In genomic region chr12:63918788-63919300, GRCh38 we compare ENCODE assay signal across 10 cellular contexts.
DNase-seq lines count a peak whose midpoint lies in the region; ATAC-seq and TF ChIP-seq lines count a peak whose summit lies in the region.
"Had no signal": no experiment of that assay in that cellular context is flagged by ENCODE, and none has a peak within 500 bp of the region (broad histone marks: within the 10 kb centered on the region; RNA-seq: fewer than 3 reads in every experiment).

No MANE protein-coding gene starts in this region.

- H3K9me3 ChIP-seq in mammary epithelial cell (replicated peaks; ENCODE audit: insufficient read depth, low read length): no peaks in the 10 kb centered on the region
- no peaks in the 10 kb centered on the region for H3K9me3 ChIP-seq in ascending aorta

- WGBS in mammary epithelial cell (ENCODE audit: low coverage, missing lambda C conversion rate): 36% methylated on average over 6 of the region's 6 CpGs

- peak overlapping the region; percentile 63 for H3K4me2 ChIP-seq in mammary epithelial cell (ENCODE audit: insufficient read depth, low read depth, low read length)

- dilution Hi-C loops in mammary epithelial cell (cut with HindIII; ENCODE audit: low sequenced_read_pairs): no loop called here

- no peaks in the 10 kb centered on the region for H4K20me1 ChIP-seq in mammary epithelial cell (ENCODE audit: insufficient read depth, low read length)

- no peaks in the 10 kb centered on the region for H3K27me3 Mint-ChIP-seq in mesothelial cell of epicardium (ENCODE audit: low read depth)
- peaks cover 7% of the 10 kb centered on the region for H3K27me3 Mint-ChIP-seq in activated CD8-positive, alpha-beta T cell treated with anti-CD3 and anti-CD28 coated beads for 36 hours
- H3K27me3 Mint-ChIP-seq in activated CD4-positive, alpha-beta memory T cell treated with anti-CD3 and anti-CD28 coated beads for 36 hours: peaks cover 3% of the 10 kb centered on the region
- H3K27me3 Mint-ChIP-seq: activated naive CD8-positive, alpha-beta T cell treated with anti-CD3 and anti-CD28 coated beads for 36 hours had no signal

- H3K27ac ChIP-seq in mammary epithelial cell (ENCODE audit: insufficient read depth, low read depth, low read length): peak overlapping the region; percentile 98
- no peak overlapping the region for H3K27ac ChIP-seq in ascending aorta

- H3K36me3 ChIP-seq in mammary epithelial cell (ENCODE audit: insufficient read depth, low read length) (peaks cover 4% of the 10 kb centered on the region), ascending aorta (no peaks in the 10 kb centered on the region)

- H3K27me3 ChIP-seq in mammary epithelial cell (ENCODE audit: insufficient read depth, low read length) (no peaks in the 10 kb centered on the region), ascending aorta (no peaks in the 10 kb centered on the region)

- BruUV-seq in mammary epithelial cell (replicated peaks; lab: Mats Ljungman, UMichigan): no TSS peak

- CTCF ChIA-PET in mammary epithelial cell (lab: Charles Lee; ENCODE audit: low non-redundant PET): interaction anchor here (0.6 kb wide), 1 partner anchor 73 kb away, joined by 5 read pairs; no protein-coding TSS in a partner anchor
- CTCF ChIA-PET in activated CD8-positive, alpha-beta T cell treated with anti-CD3 and anti-CD28 coated beads for 36 hours (lab: Charles Lee): no interaction called here
- CTCF ChIA-PET in activated CD4-positive, alpha-beta memory T cell treated with anti-CD3 and anti-CD28 coated beads for 36 hours (lab: Charles Lee): no interaction called here

- peaks cover 76% of the 10 kb centered on the region for H3K4me1 ChIP-seq in mammary epithelial cell (ENCODE audit: insufficient read depth, low read length)
- H3K4me1 ChIP-seq in ascending aorta: peaks cover 0 to 12% of the 10 kb centered on the region in 2 donors

- in situ Hi-C loops in mammary epithelial cell (cut with MboI; ENCODE audit: low sequenced_read_pairs in 2 of 2): no loop called here

- peak; percentile 60 for DNase-seq in AG09309 (ENCODE audit: low read depth)
- peak; percentile 72 for DNase-seq in LHCN-M2 (ENCODE audit: low read depth)
- DNase-seq in mammary epithelial cell: peak; percentile 74
- no peak for DNase-seq in mesothelial cell of epicardium (ENCODE audit: low spot score in 2 of 2, unreplicated experiment in 2 of 2)
- DNase-seq in ascending aorta (ENCODE audit: low spot score in 2 of 2): no peak
- DNase-seq in activated CD8-positive, alpha-beta T cell treated with anti-CD3 and anti-CD28 coated beads for 36 hours: no peak
- DNase-seq in activated CD4-positive, alpha-beta memory T cell treated with anti-CD3 and anti-CD28 coated beads for 36 hours: no peak
- DNase-seq in GM19240 (ENCODE audit: insufficient read length, low spot score): no peak
- DNase-seq: activated naive CD8-positive, alpha-beta T cell treated with anti-CD3 and anti-CD28 coated beads for 36 hours had no signal

- H3K4me1 Mint-ChIP-seq in mesothelial cell of epicardium: peaks cover 43% of the 10 kb centered on the region
- no peaks in the 10 kb centered on the region for H3K4me1 Mint-ChIP-seq in activated CD8-positive, alpha-beta T cell treated with anti-CD3 and anti-CD28 coated beads for 36 hours (ENCODE audit: low read depth)
- no peaks in the 10 kb centered on the region for H3K4me1 Mint-ChIP-seq in activated CD4-positive, alpha-beta memory T cell treated with anti-CD3 and anti-CD28 coated beads for 36 hours (ENCODE audit: low read depth)
- H3K4me1 Mint-ChIP-seq: activated naive CD8-positive, alpha-beta T cell treated with anti-CD3 and anti-CD28 coated beads for 36 hours had no signal

- H3K9ac ChIP-seq in mammary epithelial cell (ENCODE audit: insufficient read depth, low read length): no peak overlapping the region

- H3K79me2 ChIP-seq in mammary epithelial cell (ENCODE audit: insufficient read depth, low read length): peaks cover 80% of the 10 kb centered on the region

- H3K9me3 Mint-ChIP-seq in mesothelial cell of epicardium: peaks cover 15% of the 10 kb centered on the region
- no peaks in the 10 kb centered on the region for H3K9me3 Mint-ChIP-seq in activated CD8-positive, alpha-beta T cell treated with anti-CD3 and anti-CD28 coated beads for 36 hours
- no peaks in the 10 kb centered on the region for H3K9me3 Mint-ChIP-seq in activated CD4-positive, alpha-beta memory T cell treated with anti-CD3 and anti-CD28 coated beads for 36 hours
- H3K9me3 Mint-ChIP-seq: activated naive CD8-positive, alpha-beta T cell treated with anti-CD3 and anti-CD28 coated beads for 36 hours; T-helper 1 cell treated with Interleukin-12 subunit alpha and Interleukin-12 subunit beta and Interleukin-4 antibody, amounts not matched to agents 30 μg/mL and 1 μg/mL, for 36 hours had no signal

- no peak overlapping the region for H2AFZ ChIP-seq in mammary epithelial cell (ENCODE audit: low read depth, low read length)

- intact Hi-C loops in mammary epithelial cell (cut with micrococcal nuclease): loop anchor here (1.0 kb wide), 2 partner anchors 59 to 75 kb away; partner anchors contain the start of gene SRGAP1
- intact Hi-C loops in ascending aorta (cut with DNase I): no loop called here
- intact Hi-C loops in activated CD8-positive, alpha-beta T cell treated with anti-CD3 and anti-CD28 coated beads for 36 hours (cut with micrococcal nuclease): no loop called here
- intact Hi-C loops in activated CD4-positive, alpha-beta memory T cell treated with anti-CD3 and anti-CD28 coated beads for 36 hours (cut with micrococcal nuclease): no loop called here

- peaks cover 3% of the 10 kb centered on the region for H3K36me3 Mint-ChIP-seq in mesothelial cell of epicardium
- no peaks in the 10 kb centered on the region for H3K36me3 Mint-ChIP-seq in activated CD8-positive, alpha-beta T cell treated with anti-CD3 and anti-CD28 coated beads for 36 hours (ENCODE audit: low read depth)
- no peaks in the 10 kb centered on the region for H3K36me3 Mint-ChIP-seq in activated CD4-positive, alpha-beta memory T cell treated with anti-CD3 and anti-CD28 coated beads for 36 hours
- H3K36me3 Mint-ChIP-seq: activated naive CD8-positive, alpha-beta T cell treated with anti-CD3 and anti-CD28 coated beads for 36 hours had no signal

- no peak for ATAC-seq in activated CD8-positive, alpha-beta T cell treated with anti-CD3 and anti-CD28 coated beads for 36 hours

- POLR2A ChIA-PET in activated CD8-positive, alpha-beta T cell treated with anti-CD3 and anti-CD28 coated beads for 36 hours (lab: Charles Lee): no interaction called here
- POLR2A ChIA-PET in activated CD4-positive, alpha-beta memory T cell treated with anti-CD3 and anti-CD28 coated beads for 36 hours (lab: Charles Lee): no interaction called here

- H3K4me3 ChIP-seq in AG09309 (ENCODE audit: control insufficient read depth, low read depth, low read length) (no peak overlapping the region), mammary epithelial cell (replicated peaks in 1 of 3; ENCODE audit: insufficient read depth in 1 of 3, low read depth in 2 of 3, low read length in 3 of 3) (no peak overlapping the region), ascending aorta (no peak overlapping the region)

- H3K27ac Mint-ChIP-seq in mesothelial cell of epicardium: peak overlapping the region; percentile 5
- H3K27ac Mint-ChIP-seq in activated CD8-positive, alpha-beta T cell treated with anti-CD3 and anti-CD28 coated beads for 36 hours: no peak overlapping the region
- H3K27ac Mint-ChIP-seq in activated CD4-positive, alpha-beta memory T cell treated with anti-CD3 and anti-CD28 coated beads for 36 hours: no peak overlapping the region
- H3K27ac Mint-ChIP-seq: activated naive CD8-positive, alpha-beta T cell treated with anti-CD3 and anti-CD28 coated beads for 36 hours; T-helper 1 cell treated with Interleukin-12 subunit alpha and Interleukin-12 subunit beta and Interleukin-4 antibody, amounts not matched to agents 30 μg/mL and 1 μg/mL, for 36 hours had no signal

- TF ChIP-seq CTCF in AG09309 (IDR thresholded peaks at IDR 0.05; ENCODE audit: control insufficient read depth, insufficient read depth, low read depth, low read length, missing control alignments) (no peak), mammary epithelial cell (conservative IDR thresholded peaks at IDR 0.05 in 1 of 2, IDR thresholded peaks at IDR 0.05 in 1 of 2; ENCODE audit: extremely low read depth in 1 of 2, insufficient read depth in 1 of 2, low read depth in 1 of 2, low read length in 2 of 2) (no peak), mesothelial cell of epicardium (IDR thresholded peaks at IDR 0.05; ENCODE audit: unreplicated experiment) (no peak), ascending aorta (IDR thresholded peaks at IDR 0.05) (no peak)
- TF ChIP-seq CTCF in activated CD8-positive, alpha-beta T cell treated with anti-CD3 and anti-CD28 coated beads for 36 hours (IDR thresholded peaks at IDR 0.05): no peak

- no peak overlapping the region for H3K4me3 Mint-ChIP-seq in mesothelial cell of epicardium
- H3K4me3 Mint-ChIP-seq in activated CD8-positive, alpha-beta T cell treated with anti-CD3 and anti-CD28 coated beads for 36 hours: no peak overlapping the region
- H3K4me3 Mint-ChIP-seq in activated CD4-positive, alpha-beta memory T cell treated with anti-CD3 and anti-CD28 coated beads for 36 hours: no peak overlapping the region
- H3K4me3 Mint-ChIP-seq: activated naive CD8-positive, alpha-beta T cell treated with anti-CD3 and anti-CD28 coated beads for 36 hours; T-helper 1 cell treated with Interleukin-12 subunit alpha and Interleukin-12 subunit beta and Interleukin-4 antibody, amounts not matched to agents 30 μg/mL and 1 μg/mL, for 36 hours had no signal

Comparison
In these comparisons a context has a peak if more than half of its experiments do, and no peak if none do; other contexts are left out.
1. DNase-seq: peak in AG09309 (single experiment), LHCN-M2 (single experiment) and mammary epithelial cell (single experiment); none in mesothelial cell of epicardium (0 of 2), ascending aorta (0 of 2), activated CD8-positive, alpha-beta T cell treated with anti-CD3 and anti-CD28 coated beads for 36 hours (single experiment), activated CD4-positive, alpha-beta memory T cell treated with anti-CD3 and anti-CD28 coated beads for 36 hours (single experiment) and GM19240 (single experiment).